ENCODE assay signal across 11 cellular contexts in the genomic region with DNA sequence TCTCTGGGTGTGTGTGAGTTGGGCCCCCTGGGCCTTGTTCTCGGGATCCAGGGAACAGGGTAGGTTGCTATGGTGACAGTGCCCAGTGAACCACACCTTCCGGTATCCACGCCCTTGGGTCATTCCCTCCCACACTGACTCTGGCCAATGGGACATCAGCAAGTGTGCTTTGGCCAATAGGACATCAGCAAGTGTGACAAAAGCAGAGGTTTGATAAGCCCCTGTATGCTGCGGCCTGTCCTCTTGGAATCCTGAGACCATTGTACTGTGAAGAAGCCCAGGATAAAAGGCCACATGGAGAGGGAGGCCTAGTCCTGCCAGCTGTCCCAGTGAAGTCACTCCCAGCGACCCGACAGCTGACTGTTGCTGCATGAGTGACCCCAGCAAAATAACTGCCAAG.
A peak's percentile ranks its signal among the peaks of the same experiment; 100 is the strongest.
DNase-seq lines count a peak whose midpoint lies in the region; ATAC-seq and TF ChIP-seq lines count a peak whose summit lies in the region.
"Had no signal": no experiment of that assay in that cellular context is flagged by ENCODE, and none has a peak within 500 bp of the region (broad histone marks: within the 10 kb centered on the region; RNA-seq: fewer than 3 reads in every experiment).

No MANE protein-coding gene starts in this region.

- no peaks in the 10 kb centered on the region for H3K9me3 ChIP-seq in gastrocnemius medialis
- H3K9me3 ChIP-seq: MG63 had no signal

- H3K9me3 Mint-ChIP-seq in stimulated activated effector memory CD8-positive, alpha-beta T cell treated with anti-CD3 and anti-CD28 coated beads, Interleukin-12 subunit alpha, Interleukin-12 subunit beta, amount 100 ng/mL, for 72 hours = no peaks in the 10 kb centered on the region

- ATAC-seq in gastrocnemius medialis = peak; percentile 21 to 42
- ATAC-seq in omental fat pad (ENCODE audit: low FRiP score) = no peak
- no peak for ATAC-seq in stimulated activated effector memory CD8-positive, alpha-beta T cell treated with anti-CD3 and anti-CD28 coated beads, Interleukin-12 subunit alpha, Interleukin-12 subunit beta, amount 100 ng/mL, for 72 hours
- ATAC-seq: sciatic nerve had no signal

- in situ Hi-C loops in gastrocnemius medialis (cut with MboI; ENCODE audit: low sequenced_read_pairs in 4 of 4) = no loop called here

- H3K4me3 Mint-ChIP-seq in stimulated activated effector memory CD8-positive, alpha-beta T cell treated with anti-CD3 and anti-CD28 coated beads, Interleukin-12 subunit alpha, Interleukin-12 subunit beta, amount 100 ng/mL, for 72 hours = no peak overlapping the region

- TF ChIP-seq CTCF in gastrocnemius medialis (IDR thresholded peaks at IDR 0.05 in 4 of 5, conservative IDR thresholded peaks at IDR 0.05 in 1 of 5) (no peak), omental fat pad (IDR thresholded peaks at IDR 0.05) (no peak)

- intact Hi-C loops in gastrocnemius medialis (cut with DNase I; ENCODE audit: low total_unique reads) = no loop called here

- H3K36me3 Mint-ChIP-seq in stimulated activated effector memory CD8-positive, alpha-beta T cell treated with anti-CD3 and anti-CD28 coated beads, Interleukin-12 subunit alpha, Interleukin-12 subunit beta, amount 100 ng/mL, for 72 hours = no peaks in the 10 kb centered on the region

- no peaks in the 10 kb centered on the region for H3K4me1 Mint-ChIP-seq in stimulated activated effector memory CD8-positive, alpha-beta T cell treated with anti-CD3 and anti-CD28 coated beads, Interleukin-12 subunit alpha, Interleukin-12 subunit beta, amount 100 ng/mL, for 72 hours

- H3K4me1 ChIP-seq in gastrocnemius medialis = peaks cover 29 to 47% of the 10 kb centered on the region in 2 donors

- H3K36me3 ChIP-seq in gastrocnemius medialis = no peaks in the 10 kb centered on the region
- H3K36me3 ChIP-seq: MG63 had no signal

- DNase-seq in LHCN-M2 (ENCODE audit: low read depth) = peak; percentile 29
- DNase-seq in NCI-H524 (lab: John Stamatoyannopoulos, UW) = peak; percentile 97 to 99
- DNase-seq in globus pallidus (ENCODE audit: low spot score) = peak; percentile 42
- peak in 1 of 2 donors; percentile 73 for DNase-seq in gastrocnemius medialis
- DNase-seq in KG1 (lab: John Stamatoyannopoulos, UW) = no peak
- DNase-seq in omental fat pad (ENCODE audit: low spot score) = no peak
- no peak for DNase-seq in stimulated activated naive CD4-positive, alpha-beta T cell (lab: John Stamatoyannopoulos, UW)
- DNase-seq in stimulated activated effector memory CD8-positive, alpha-beta T cell treated with anti-CD3 and anti-CD28 coated beads, Interleukin-12 subunit alpha, Interleukin-12 subunit beta, amount 100 ng/mL, for 72 hours (ENCODE audit: low spot score in 2 of 2) = no peak
- DNase-seq: MG63; stimulated activated CD8-positive, alpha-beta memory T cell treated with anti-CD3 and anti-CD28 coated beads, Interleukin-4, amount 100 ng/mL, for 48 hours had no signal

- peaks cover 0 to under 1% (median 0%) of the 10 kb centered on the region in 3 donors for H3K27me3 ChIP-seq in gastrocnemius medialis

- no peak overlapping the region for H3K4me3 ChIP-seq in gastrocnemius medialis
- H3K4me3 ChIP-seq: MG63 had no signal

- no peak for TF ChIP-seq POLR2A in gastrocnemius medialis (IDR thresholded peaks at IDR 0.05)

- H3K27ac ChIP-seq in gastrocnemius medialis = peak overlapping the region; percentile 85 to 95 (median 94)

- no peak overlapping the region for H3K27ac Mint-ChIP-seq in stimulated activated effector memory CD8-positive, alpha-beta T cell treated with anti-CD3 and anti-CD28 coated beads, Interleukin-12 subunit alpha, Interleukin-12 subunit beta, amount 100 ng/mL, for 72 hours

Comparison
In these comparisons a context has a peak if more than half of its experiments do, and no peak if none do; other contexts are left out.
1. DNase-seq: peak in LHCN-M2 (single experiment), NCI-H524 (2 of 2) and globus pallidus (single experiment); none in KG1 (single experiment), omental fat pad (single experiment), stimulated activated naive CD4-positive, alpha-beta T cell (0 of 6) and stimulated activated effector memory CD8-positive, alpha-beta T cell treated with anti-CD3 and anti-CD28 coated beads, Interleukin-12 subunit alpha, Interleukin-12 subunit beta, amount 100 ng/mL, for 72 hours (0 of 2).
2. ATAC-seq: peak in gastrocnemius medialis (2 of 2); none in omental fat pad (single experiment) and stimulated activated effector memory CD8-positive, alpha-beta T cell treated with anti-CD3 and anti-CD28 coated beads, Interleukin-12 subunit alpha, Interleukin-12 subunit beta, amount 100 ng/mL, for 72 hours (single experiment).